1 cellular context compared by ENCODE assay signal in genomic region chr14:101289230-101289690, GRCh38.
TF ChIP-seq lines count a peak whose summit lies in the region.

No MANE protein-coding gene starts in this region.

TF ChIP-seq in HepG2, 621 proteins besides CTCF, POLR2A, EP300 and RAD21 (continued from another document):
- TF ChIP-seq ZNF280B (CRISPR knock-in tag; IDR thresholded peaks at IDR 0.05; ENCODE audit: borderline replicate concordance) (no peak), SETDB1 (CRISPR knock-in tag; IDR thresholded peaks at IDR 0.05; ENCODE audit: borderline replicate concordance) (no peak), SALL1 (CRISPR knock-in tag; IDR thresholded peaks at IDR 0.05) (peak; percentile 66; the same call in 1 of the 2 replicates), PREB (CRISPR knock-in tag; IDR thresholded peaks at IDR 0.05) (no peak), ZNF263 (CRISPR knock-in tag; IDR thresholded peaks at IDR 0.05) (0 out of 2 replicates have a peak, but pooled peaks have one; percentile 35), U2AF1 (optimal IDR thresholded peaks at IDR 0.05; ENCODE audit: low read depth, low read length) (peak; percentile 1), ZNF776 (CRISPR knock-in tag; IDR thresholded peaks at IDR 0.05) (no peak), HOMEZ (CRISPR knock-in tag; IDR thresholded peaks at IDR 0.05; ENCODE audit: low read depth) (peak; percentile 76; the same call in 1 of the 2 replicates), HOXA5 (CRISPR knock-in tag; IDR thresholded peaks at IDR 0.05) (peak; percentile 95), PBX2 (CRISPR knock-in tag; IDR thresholded peaks at IDR 0.05) (peak; percentile 37; the same call in 1 of the 2 replicates), E2F2 (CRISPR knock-in tag; IDR thresholded peaks at IDR 0.05; ENCODE audit: borderline replicate concordance) (no peak), DRAP1 (CRISPR knock-in tag; IDR thresholded peaks at IDR 0.05) (peak; percentile 20; the same call in 1 of the 2 replicates), TIGD3 (CRISPR knock-in tag; IDR thresholded peaks at IDR 0.05; ENCODE audit: borderline replicate concordance) (no peak), TBP (CRISPR knock-in tag; IDR thresholded peaks at IDR 0.05) (0 out of 2 replicates have a peak, but pooled peaks have one; percentile 66), ZNF577 (CRISPR knock-in tag; IDR thresholded peaks at IDR 0.05; ENCODE audit: borderline replicate concordance, low read depth) (no peak), CBFB (CRISPR knock-in tag; IDR thresholded peaks at IDR 0.05) (peak; percentile 80; the same call in 1 of the 2 replicates), ZNF354B (CRISPR knock-in tag; IDR thresholded peaks at IDR 0.05) (no peak), MZF1 (CRISPR knock-in tag; IDR thresholded peaks at IDR 0.05; ENCODE audit: borderline replicate concordance) (no peak), THYN1 (CRISPR knock-in tag; IDR thresholded peaks at IDR 0.05; ENCODE audit: borderline replicate concordance, low read depth) (no peak)
